ENCODE assay signal across 1 cellular context in the genomic region with DNA sequence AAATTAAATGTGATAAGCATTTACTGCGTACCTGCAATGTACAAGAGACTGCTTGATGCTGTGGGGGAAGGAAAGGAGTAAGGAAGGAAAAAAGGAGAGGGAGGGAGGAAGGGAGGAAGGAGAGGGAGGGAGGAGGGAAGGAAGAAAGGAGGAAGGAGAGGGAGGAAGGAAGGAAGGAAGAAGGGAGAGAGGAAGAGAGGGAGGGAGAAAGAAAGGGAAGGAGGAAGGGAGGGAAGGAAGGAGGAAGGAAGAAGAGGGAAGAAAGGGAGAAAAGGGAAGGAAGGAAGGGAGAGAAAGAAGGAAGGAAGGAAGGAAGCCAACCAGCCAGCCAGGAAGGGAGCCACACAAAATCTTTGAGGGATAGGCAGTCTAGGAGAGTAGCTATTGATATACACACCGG.
TF ChIP-seq lines count a peak whose summit lies in the region.

No MANE protein-coding gene starts in this region.

TF ChIP-seq in HepG2, 621 proteins besides CTCF, POLR2A, EP300 and RAD21:
- TF ChIP-seq CBX1 (IDR thresholded peaks at IDR 0.05; ENCODE audit: low read depth), result no peak
- 0 out of 2 replicates have a peak, but pooled peaks have one; percentile 25 for TF ChIP-seq PLRG1 (conservative IDR thresholded peaks at IDR 0.05)
- no peak for TF ChIP-seq ZNF251 (CRISPR knock-in tag; IDR thresholded peaks at IDR 0.05)
- peak; percentile 79 for TF ChIP-seq PCBP2 (optimal IDR thresholded peaks at IDR 0.05; ENCODE audit: low read depth, low read length, poor library complexity, severe bottlenecking)
TF ChIP-seq in HepG2: peak in this region for 2.
